11 cellular contexts compared by ENCODE assay signal in genomic region chr10:128180843-128181242, GRCh38. TPM values are rescaled to one million over a fixed set of nuclear protein-coding genes. Genes with fewer than 3 reads are reported as not detected.
DNase-seq lines count a peak whose midpoint lies in the region; TF ChIP-seq lines count a peak whose summit lies in the region.
"Had no signal": no experiment of that assay in that cellular context is flagged by ENCODE, and none has a peak within 500 bp of the region (broad histone marks: within the 10 kb centered on the region; RNA-seq: fewer than 3 reads in every experiment).

No MANE protein-coding gene starts in this region.

- intact Hi-C loops in breast epithelium (cut with DNase I; ENCODE audit: low total_unique reads), result no loop called here

- no peak for TF ChIP-seq POLR2A in breast epithelium (IDR thresholded peaks at IDR 0.05)

- TF ChIP-seq CTCF in breast epithelium (IDR thresholded peaks at IDR 0.05), result no peak

- peaks cover 3 to 6% (median 3%) of the 10 kb centered on the region in 3 donors for H3K27me3 Mint-ChIP-seq in immature natural killer cell (ENCODE audit: low read depth in 3 of 3)

- H3K9me3 Mint-ChIP-seq in immature natural killer cell, result peaks cover 0 to 4% (median 2%) of the 10 kb centered on the region in 6 donors

- peaks cover 0 to 11% (median 0%) of the 10 kb centered on the region in 3 donors for H3K36me3 Mint-ChIP-seq in immature natural killer cell

- peaks cover 0 to 15% of the 10 kb centered on the region in 2 donors for H3K9me3 ChIP-seq in breast epithelium

- peak overlapping the region; percentile 71 to 85 (median 81) for H3K4me3 Mint-ChIP-seq in immature natural killer cell

- H3K4me3 ChIP-seq in breast epithelium, result no peak overlapping the region

- H3K27ac Mint-ChIP-seq in immature natural killer cell, result peak overlapping the region; percentile 61 to 89 (median 72)

- peaks cover 29 to 33% of the 10 kb centered on the region in 2 donors for H3K4me1 Mint-ChIP-seq in immature natural killer cell

- no peaks in the 10 kb centered on the region for H3K27me3 ChIP-seq in breast epithelium

- H3K4me1 ChIP-seq in breast epithelium, result no peaks in the 10 kb centered on the region

- peak in 4 of 6 experiments; percentile 8 to 71 (median 66) for DNase-seq in stimulated activated naive CD4-positive, alpha-beta T cell (lab: John Stamatoyannopoulos, UW)
- no peak for DNase-seq in stimulated activated naive CD4-positive, alpha-beta T cell treated with Interleukin-2 at 50 U/mL for 16 hours (lab: John Stamatoyannopoulos, UW)
- DNase-seq in activated CD4-positive, alpha-beta T cell treated with anti-CD3 and anti-CD28 coated beads, Interleukin-2, amount 50 U/mL, for 4 hours, result peak; percentile 3 to 17
- DNase-seq in immature natural killer cell (peak; percentile 30 to 43 (median 41)), breast epithelium (ENCODE audit: low spot score in 2 of 2) (no peak), SIG-M5 (lab: John Stamatoyannopoulos, UW) (no peak), NCI-H2227 (lab: John Stamatoyannopoulos, UW; ENCODE audit: unreplicated experiment) (no peak), NCI-H510A treated with DMSO at 0.1 percent for 48 hours (lab: John Stamatoyannopoulos, UW) (no peak)
- DNase-seq: GDM1, NCI-H2081 treated with DMSO at 0.1 percent for 48 hours, WERI-Rb-1 had no signal

- H3K27ac ChIP-seq in breast epithelium, result no peak overlapping the region
- H3K27ac ChIP-seq: WERI-Rb-1 had no signal

- no peaks in the 10 kb centered on the region for H3K36me3 ChIP-seq in breast epithelium
- H3K36me3 ChIP-seq: WERI-Rb-1 had no signal

RNA-seq across cellular contexts. Expression of gene MKI67, which starts 54.6 kb away (rescaled TPM):
- polyA plus RNA-seq in immature natural killer cell, result 1 to 10 TPM in 1 of 3 donors, under 1 TPM in 1, not detected in 1; 0.10 to 1.2 TPM
- total RNA-seq in breast epithelium, result 1 to 10 TPM in 1 of 3 donors, under 1 TPM in 2; 0.29 to 6.4 (median 0.33) TPM

Comparison
In these comparisons a context has a peak if more than half of its experiments do, and no peak if none do; other contexts are left out.
1. DNase-seq: peak in stimulated activated naive CD4-positive, alpha-beta T cell (4 of 6), activated CD4-positive, alpha-beta T cell treated with anti-CD3 and anti-CD28 coated beads, Interleukin-2, amount 50 U/mL, for 4 hours (2 of 2) and immature natural killer cell (3 of 3); none in stimulated activated naive CD4-positive, alpha-beta T cell treated with Interleukin-2 at 50 U/mL for 16 hours (single experiment), breast epithelium (0 of 2), SIG-M5 (single experiment), NCI-H2227 (single experiment) and NCI-H510A treated with DMSO at 0.1 percent for 48 hours (single experiment).